In genomic region chr7:105822806-105823205, GRCh38 we compare ENCODE assay signal across 15 cellular contexts. TPM values are rescaled to one million over a fixed set of nuclear protein-coding genes. Genes with fewer than 3 reads are reported as not detected.
DNase-seq lines count a peak whose midpoint lies in the region; ATAC-seq and TF ChIP-seq lines count a peak whose summit lies in the region.
"Had no signal": no experiment of that assay in that cellular context is flagged by ENCODE, and none has a peak within 500 bp of the region (broad histone marks: within the 10 kb centered on the region; RNA-seq: fewer than 3 reads in every experiment).

No MANE protein-coding gene starts in this region.

- no peak for TF ChIP-seq CTCF in omental fat pad (IDR thresholded peaks at IDR 0.05)

- peak; percentile 6 to 48 for ATAC-seq in activated CD4-positive, CD25-positive, alpha-beta regulatory T cell treated with anti-CD3 and anti-CD28 coated beads, Interleukin-2, amount 50 U/mL, for 24 hours
- ATAC-seq in omental fat pad (ENCODE audit: low FRiP score) (peak; percentile 45), HG03378 (IDR thresholded peaks at IDR 0.05; ENCODE audit: unreplicated experiment) (no peak)
- ATAC-seq: GM12878 had no signal

- DNase-seq in activated CD4-positive, CD25-positive, alpha-beta regulatory T cell (lab: John Stamatoyannopoulos, UW), result no peak
- peak; percentile 14 for DNase-seq in central memory CD4-positive, alpha-beta T cell
- no peak for DNase-seq in omental fat pad (ENCODE audit: low spot score)
- DNase-seq in DMS 273 treated with DMSO at 0.1 percent for 48 hours (lab: John Stamatoyannopoulos, UW), result no peak
- no peak for DNase-seq in NCI-H226
- DNase-seq: 8988T; Calu3; CD8-positive, alpha-beta T cell; DMS53; DND-41; EL; GM23248 had no signal

RNA-seq across cellular contexts. Expression of gene ATXN7L1, which starts 53.6 kb away (rescaled TPM):
- total RNA-seq in omental fat pad, result 10 to 100 TPM; 10.6 to 19.5 (median 12.2) TPM
